ENCODE assay signal across 1 cellular context in genomic region chr12:646303-647038, GRCh38.
TF ChIP-seq lines count a peak whose summit lies in the region.

No MANE protein-coding gene starts in this region.

TF ChIP-seq in HepG2, 621 proteins besides CTCF, POLR2A, EP300 and RAD21 (continued from another document and continues in another):
- TF ChIP-seq CSRNP2 (CRISPR knock-in tag; conservative IDR thresholded peaks at IDR 0.05; ENCODE audit: low read depth), result no peak
- TF ChIP-seq ZNF703 (CRISPR knock-in tag; IDR thresholded peaks at IDR 0.05; ENCODE audit: borderline replicate concordance), result no peak
- TF ChIP-seq PLRG1 (conservative IDR thresholded peaks at IDR 0.05), result no peak
- TF ChIP-seq HINFP (CRISPR knock-in tag; IDR thresholded peaks at IDR 0.05; ENCODE audit: low read depth), result peak; percentile 77; the same call in 1 of the 2 replicates
- no peak for TF ChIP-seq U2AF1 (optimal IDR thresholded peaks at IDR 0.05; ENCODE audit: low read depth, low read length)
- no peak for TF ChIP-seq CC2D1A (CRISPR knock-in tag; IDR thresholded peaks at IDR 0.05)
- no peak for TF ChIP-seq SMARCE1 (IDR thresholded peaks at IDR 0.05; ENCODE audit: borderline replicate concordance)
- no peak for TF ChIP-seq HNRNPUL1 (IDR thresholded peaks at IDR 0.05; ENCODE audit: low read depth, low read length)
- TF ChIP-seq, protein P1, sequence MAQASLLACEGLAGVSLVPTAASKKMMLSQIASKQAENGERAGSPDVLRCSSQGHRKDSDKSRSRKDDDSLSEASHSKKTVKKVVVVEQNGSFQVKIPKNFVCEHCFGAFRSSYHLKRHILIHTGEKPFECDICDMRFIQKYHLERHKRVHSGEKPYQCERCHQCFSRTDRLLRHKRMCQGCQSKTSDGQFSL (CRISPR knock-in tag; IDR thresholded peaks at IDR 0.05), result no peak
- no peak for TF ChIP-seq ZNF660 (CRISPR knock-in tag; IDR thresholded peaks at IDR 0.05; ENCODE audit: borderline replicate concordance, low read depth)
- no peak for TF ChIP-seq CBX1 (IDR thresholded peaks at IDR 0.05; ENCODE audit: low read depth)
- TF ChIP-seq, protein P2, sequence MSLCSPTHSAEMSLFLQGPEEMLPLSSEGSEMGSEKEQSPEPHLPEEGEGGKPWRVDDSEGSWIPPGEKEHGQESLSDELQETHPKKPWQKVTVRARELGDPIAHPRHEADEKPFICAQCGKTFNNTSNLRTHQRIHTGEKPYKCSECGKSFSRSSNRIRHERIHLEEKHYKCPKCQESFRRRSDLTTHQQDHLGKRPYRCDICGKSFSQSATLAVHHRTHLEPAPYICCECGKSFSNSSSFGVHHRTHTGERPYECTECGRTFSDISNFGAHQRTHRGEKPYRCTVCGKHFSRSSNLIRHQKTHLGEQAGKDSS (CRISPR knock-in tag; IDR thresholded peaks at IDR 0.05; ENCODE audit: borderline replicate concordance, low read depth), result peak; percentile 94
- no peak for TF ChIP-seq NFATC3 (CRISPR knock-in tag; IDR thresholded peaks at IDR 0.05)
- TF ChIP-seq GABPB1 (CRISPR knock-in tag; IDR thresholded peaks at IDR 0.05), result peak; percentile 27; the same call in 1 of the 2 replicates
- TF ChIP-seq, protein P3, sequence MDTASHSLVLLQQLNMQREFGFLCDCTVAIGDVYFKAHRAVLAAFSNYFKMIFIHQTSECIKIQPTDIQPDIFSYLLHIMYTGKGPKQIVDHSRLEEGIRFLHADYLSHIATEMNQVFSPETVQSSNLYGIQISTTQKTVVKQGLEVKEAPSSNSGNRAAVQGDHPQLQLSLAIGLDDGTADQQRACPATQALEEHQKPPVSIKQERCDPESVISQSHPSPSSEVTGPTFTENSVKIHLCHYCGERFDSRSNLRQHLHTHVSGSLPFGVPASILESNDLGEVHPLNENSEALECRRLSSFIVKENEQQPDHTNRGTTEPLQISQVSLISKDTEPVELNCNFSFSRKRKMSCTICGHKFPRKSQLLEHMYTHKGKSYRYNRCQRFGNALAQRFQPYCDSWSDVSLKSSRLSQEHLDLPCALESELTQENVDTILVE (CRISPR knock-in tag; IDR thresholded peaks at IDR 0.05), result no peak
- TF ChIP-seq SMAD9 (CRISPR knock-in tag; IDR thresholded peaks at IDR 0.05), result no peak
- TF ChIP-seq, protein P4, sequence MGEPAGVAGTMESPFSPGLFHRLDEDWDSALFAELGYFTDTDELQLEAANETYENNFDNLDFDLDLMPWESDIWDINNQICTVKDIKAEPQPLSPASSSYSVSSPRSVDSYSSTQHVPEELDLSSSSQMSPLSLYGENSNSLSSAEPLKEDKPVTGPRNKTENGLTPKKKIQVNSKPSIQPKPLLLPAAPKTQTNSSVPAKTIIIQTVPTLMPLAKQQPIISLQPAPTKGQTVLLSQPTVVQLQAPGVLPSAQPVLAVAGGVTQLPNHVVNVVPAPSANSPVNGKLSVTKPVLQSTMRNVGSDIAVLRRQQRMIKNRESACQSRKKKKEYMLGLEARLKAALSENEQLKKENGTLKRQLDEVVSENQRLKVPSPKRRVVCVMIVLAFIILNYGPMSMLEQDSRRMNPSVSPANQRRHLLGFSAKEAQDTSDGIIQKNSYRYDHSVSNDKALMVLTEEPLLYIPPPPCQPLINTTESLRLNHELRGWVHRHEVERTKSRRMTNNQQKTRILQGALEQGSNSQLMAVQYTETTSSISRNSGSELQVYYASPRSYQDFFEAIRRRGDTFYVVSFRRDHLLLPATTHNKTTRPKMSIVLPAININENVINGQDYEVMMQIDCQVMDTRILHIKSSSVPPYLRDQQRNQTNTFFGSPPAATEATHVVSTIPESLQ (CRISPR knock-in tag; conservative IDR thresholded peaks at IDR 0.05), result no peak
- TF ChIP-seq SMYD3 (CRISPR knock-in tag; IDR thresholded peaks at IDR 0.05), result no peak
- no peak for TF ChIP-seq ZNF777 (CRISPR knock-in tag; IDR thresholded peaks at IDR 0.05)
- 0 out of 2 replicates have a peak, but pooled peaks have one; percentile 23 for TF ChIP-seq MXD4 (CRISPR knock-in tag; IDR thresholded peaks at IDR 0.05)
- no peak for TF ChIP-seq MAZ (IDR thresholded peaks at IDR 0.05; ENCODE audit: borderline replicate concordance, low read depth, low read length)
- TF ChIP-seq MAZ (CRISPR knock-in tag; IDR thresholded peaks at IDR 0.05; ENCODE audit: low read depth), result peak; percentile 60; the same call in 1 of the 2 replicates
- no peak for TF ChIP-seq ZNF10 (CRISPR knock-in tag; IDR thresholded peaks at IDR 0.05; ENCODE audit: borderline replicate concordance, low read depth)
- no peak for TF ChIP-seq SUZ12 (IDR thresholded peaks at IDR 0.05; ENCODE audit: low read depth, low read length)
- TF ChIP-seq ZNF570 (CRISPR knock-in tag; IDR thresholded peaks at IDR 0.05; ENCODE audit: borderline replicate concordance), result no peak
- no peak for TF ChIP-seq SSRP1 (CRISPR knock-in tag; IDR thresholded peaks at IDR 0.05)
- TF ChIP-seq ZBTB14 (CRISPR knock-in tag; IDR thresholded peaks at IDR 0.05), result no peak
- TF ChIP-seq NFKB2 (CRISPR knock-in tag; IDR thresholded peaks at IDR 0.05; ENCODE audit: borderline replicate concordance), result peak; percentile 11; the same call in 1 of the 2 replicates
- TF ChIP-seq HCFC1 (IDR thresholded peaks at IDR 0.05; ENCODE audit: low read depth, low read length), result no peak
- TF ChIP-seq HOXD1 (CRISPR knock-in tag; IDR thresholded peaks at IDR 0.05), result no peak; the same call in 1 of the 2 replicates
- TF ChIP-seq SRSF4 (IDR thresholded peaks at IDR 0.05; ENCODE audit: low read depth, low read length, poor library complexity, severe bottlenecking), result no peak
- TF ChIP-seq ZNF552 (CRISPR knock-in tag; IDR thresholded peaks at IDR 0.05; ENCODE audit: borderline replicate concordance), result no peak; the same call in 1 of the 2 replicates
- peak; percentile 37; the same call in 1 of the 2 replicates for TF ChIP-seq SMAD1 (CRISPR knock-in tag; IDR thresholded peaks at IDR 0.05; ENCODE audit: borderline replicate concordance, low read depth)
- peak; percentile 78; the same call in 1 of the 2 replicates for TF ChIP-seq ZSCAN29 (CRISPR knock-in tag; conservative IDR thresholded peaks at IDR 0.05)
- TF ChIP-seq MIER3 (CRISPR knock-in tag; IDR thresholded peaks at IDR 0.05; ENCODE audit: borderline replicate concordance), result peak; percentile 83; the same call in 1 of the 2 replicates
- TF ChIP-seq, protein P5, sequence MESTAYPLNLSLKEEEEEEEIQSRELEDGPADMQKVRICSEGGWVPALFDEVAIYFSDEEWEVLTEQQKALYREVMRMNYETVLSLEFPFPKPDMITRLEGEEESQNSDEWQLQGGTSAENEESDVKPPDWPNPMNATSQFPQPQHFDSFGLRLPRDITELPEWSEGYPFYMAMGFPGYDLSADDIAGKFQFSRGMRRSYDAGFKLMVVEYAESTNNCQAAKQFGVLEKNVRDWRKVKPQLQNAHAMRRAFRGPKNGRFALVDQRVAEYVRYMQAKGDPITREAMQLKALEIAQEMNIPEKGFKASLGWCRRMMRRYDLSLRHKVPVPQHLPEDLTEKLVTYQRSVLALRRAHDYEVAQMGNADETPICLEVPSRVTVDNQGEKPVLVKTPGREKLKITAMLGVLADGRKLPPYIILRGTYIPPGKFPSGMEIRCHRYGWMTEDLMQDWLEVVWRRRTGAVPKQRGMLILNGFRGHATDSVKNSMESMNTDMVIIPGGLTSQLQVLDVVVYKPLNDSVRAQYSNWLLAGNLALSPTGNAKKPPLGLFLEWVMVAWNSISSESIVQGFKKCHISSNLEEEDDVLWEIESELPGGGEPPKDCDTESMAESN (CRISPR knock-in tag; conservative IDR thresholded peaks at IDR 0.05), result no peak
- peak; percentile 62; the same call in 1 of the 2 replicates for TF ChIP-seq NAIF1 (CRISPR knock-in tag; IDR thresholded peaks at IDR 0.05; ENCODE audit: borderline replicate concordance)
- no peak for TF ChIP-seq ZNF383 (CRISPR knock-in tag; IDR thresholded peaks at IDR 0.05; ENCODE audit: borderline replicate concordance)
- TF ChIP-seq SP2 (CRISPR knock-in tag; IDR thresholded peaks at IDR 0.05), result no peak
- TF ChIP-seq ZNF547 (CRISPR knock-in tag; IDR thresholded peaks at IDR 0.05), result no peak
- 0 out of 2 replicates have a peak, but pooled peaks have one; percentile 34 for TF ChIP-seq MAFG (CRISPR knock-in tag; IDR thresholded peaks at IDR 0.05)
- TF ChIP-seq DNMT3B (CRISPR knock-in tag; conservative IDR thresholded peaks at IDR 0.05), result no peak
- no peak for TF ChIP-seq ZNF468 (CRISPR knock-in tag; IDR thresholded peaks at IDR 0.05)
- TF ChIP-seq ZSCAN20 (CRISPR knock-in tag; IDR thresholded peaks at IDR 0.05; ENCODE audit: borderline replicate concordance), result no peak
- TF ChIP-seq, protein P6, sequence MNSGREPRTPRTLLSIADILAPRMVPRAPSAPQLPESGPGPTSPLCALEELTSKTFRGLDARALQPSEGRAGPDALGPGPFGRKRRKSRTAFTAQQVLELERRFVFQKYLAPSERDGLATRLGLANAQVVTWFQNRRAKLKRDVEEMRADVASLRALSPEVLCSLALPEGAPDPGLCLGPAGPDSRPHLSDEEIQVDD (CRISPR knock-in tag; IDR thresholded peaks at IDR 0.05; ENCODE audit: borderline replicate concordance), result no peak
- TF ChIP-seq ZSCAN5A (CRISPR knock-in tag; IDR thresholded peaks at IDR 0.05; ENCODE audit: borderline replicate concordance), result no peak
- no peak for TF ChIP-seq NBN (conservative IDR thresholded peaks at IDR 0.05)
- TF ChIP-seq, protein P7, sequence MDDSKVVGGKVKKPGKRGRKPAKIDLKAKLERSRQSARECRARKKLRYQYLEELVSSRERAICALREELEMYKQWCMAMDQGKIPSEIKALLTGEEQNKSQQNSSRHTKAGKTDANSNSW (CRISPR knock-in tag; IDR thresholded peaks at IDR 0.05; ENCODE audit: borderline replicate concordance), result no peak
- TF ChIP-seq FOXJ3 (CRISPR knock-in tag; IDR thresholded peaks at IDR 0.05; ENCODE audit: borderline replicate concordance), result peak; percentile 94
- TF ChIP-seq, protein P8, sequence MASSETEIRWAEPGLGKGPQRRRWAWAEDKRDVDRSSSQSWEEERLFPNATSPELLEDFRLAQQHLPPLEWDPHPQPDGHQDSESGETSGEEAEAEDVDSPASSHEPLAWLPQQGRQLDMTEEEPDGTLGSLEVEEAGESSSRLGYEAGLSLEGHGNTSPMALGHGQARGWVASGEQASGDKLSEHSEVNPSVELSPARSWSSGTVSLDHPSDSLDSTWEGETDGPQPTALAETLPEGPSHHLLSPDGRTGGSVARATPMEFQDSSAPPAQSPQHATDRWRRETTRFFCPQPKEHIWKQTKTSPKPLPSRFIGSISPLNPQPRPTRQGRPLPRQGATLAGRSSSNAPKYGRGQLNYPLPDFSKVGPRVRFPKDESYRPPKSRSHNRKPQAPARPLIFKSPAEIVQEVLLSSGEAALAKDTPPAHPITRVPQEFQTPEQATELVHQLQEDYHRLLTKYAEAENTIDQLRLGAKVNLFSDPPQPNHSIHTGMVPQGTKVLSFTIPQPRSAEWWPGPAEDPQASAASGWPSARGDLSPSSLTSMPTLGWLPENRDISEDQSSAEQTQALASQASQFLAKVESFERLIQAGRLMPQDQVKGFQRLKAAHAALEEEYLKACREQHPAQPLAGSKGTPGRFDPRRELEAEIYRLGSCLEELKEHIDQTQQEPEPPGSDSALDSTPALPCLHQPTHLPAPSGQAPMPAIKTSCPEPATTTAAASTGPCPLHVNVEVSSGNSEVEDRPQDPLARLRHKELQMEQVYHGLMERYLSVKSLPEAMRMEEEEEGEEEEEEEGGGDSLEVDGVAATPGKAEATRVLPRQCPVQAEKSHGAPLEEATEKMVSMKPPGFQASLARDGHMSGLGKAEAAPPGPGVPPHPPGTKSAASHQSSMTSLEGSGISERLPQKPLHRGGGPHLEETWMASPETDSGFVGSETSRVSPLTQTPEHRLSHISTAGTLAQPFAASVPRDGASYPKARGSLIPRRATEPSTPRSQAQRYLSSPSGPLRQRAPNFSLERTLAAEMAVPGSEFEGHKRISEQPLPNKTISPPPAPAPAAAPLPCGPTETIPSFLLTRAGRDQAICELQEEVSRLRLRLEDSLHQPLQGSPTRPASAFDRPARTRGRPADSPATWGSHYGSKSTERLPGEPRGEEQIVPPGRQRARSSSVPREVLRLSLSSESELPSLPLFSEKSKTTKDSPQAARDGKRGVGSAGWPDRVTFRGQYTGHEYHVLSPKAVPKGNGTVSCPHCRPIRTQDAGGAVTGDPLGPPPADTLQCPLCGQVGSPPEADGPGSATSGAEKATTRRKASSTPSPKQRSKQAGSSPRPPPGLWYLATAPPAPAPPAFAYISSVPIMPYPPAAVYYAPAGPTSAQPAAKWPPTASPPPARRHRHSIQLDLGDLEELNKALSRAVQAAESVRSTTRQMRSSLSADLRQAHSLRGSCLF (CRISPR knock-in tag; IDR thresholded peaks at IDR 0.05; ENCODE audit: borderline replicate concordance), result no peak
